19 cellular contexts compared by ENCODE assay signal in the genomic region with DNA sequence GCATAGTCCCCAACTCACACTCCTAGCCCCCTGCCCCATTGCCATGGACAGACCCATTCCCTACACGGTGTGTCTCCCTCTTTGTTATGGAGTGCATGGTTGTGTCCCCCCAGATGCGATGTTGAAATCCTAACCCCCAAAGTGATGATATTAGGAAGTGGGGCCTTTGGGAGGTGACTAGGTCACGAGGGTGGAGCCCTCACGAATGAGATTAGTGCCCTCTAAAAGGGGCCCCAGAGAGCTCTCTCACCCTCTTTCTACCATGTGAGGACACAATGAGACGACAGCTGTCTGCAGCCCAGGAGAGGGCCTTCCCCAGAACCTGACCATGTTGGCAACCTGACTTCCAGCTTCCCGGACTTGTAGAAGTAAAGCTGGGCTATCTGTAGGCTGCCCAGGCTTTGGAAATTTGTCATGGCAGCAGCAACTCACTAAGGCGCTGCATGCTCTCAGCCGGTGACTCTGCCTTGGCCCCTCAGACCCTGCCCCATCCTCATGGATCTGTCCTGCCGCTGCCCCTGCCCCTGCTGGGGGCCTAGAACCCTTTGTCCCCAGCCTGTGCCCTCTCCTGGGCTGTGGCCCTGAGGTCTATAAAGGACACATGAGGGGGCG.
DNase-seq lines count a peak whose midpoint lies in the region; ATAC-seq and TF ChIP-seq lines count a peak whose summit lies in the region.
"Had no signal": no experiment of that assay in that cellular context is flagged by ENCODE, and none has a peak within 500 bp of the region (broad histone marks: within the 10 kb centered on the region; RNA-seq: fewer than 3 reads in every experiment).

No MANE protein-coding gene starts in this region.

- H3K4me1 Mint-ChIP-seq in natural killer cell treated with Interleukin-12 subunit alpha and Interleukin-12 subunit beta and Interleukin-15 and Interleukin-18, amount 100 ng/mL, for 72 hours (ENCODE audit: low read depth in 2 of 2): no peaks in the 10 kb centered on the region
- no peaks in the 10 kb centered on the region for H3K4me1 Mint-ChIP-seq in natural killer cell
- H3K4me1 Mint-ChIP-seq in stimulated activated effector memory CD8-positive, alpha-beta T cell treated with anti-CD3 and anti-CD28 coated beads, Interleukin-12 subunit alpha, Interleukin-12 subunit beta, amount 100 ng/mL, for 72 hours: no peaks in the 10 kb centered on the region
- peaks cover 20% of the 10 kb centered on the region for H3K4me1 Mint-ChIP-seq in stimulated activated naive CD8-positive, alpha-beta T cell treated with anti-CD3 and anti-CD28 coated beads, Interleukin-15, amount 100 ng/mL, for 72 hours
- H3K4me1 Mint-ChIP-seq: CD14-positive monocyte had no signal

- peak overlapping the region; percentile 18 for H2BK15ac ChIP-seq in neuronal stem cell (ENCODE audit: low read length)

- H2AFZ ChIP-seq in hepatocyte: no peak overlapping the region
- H2AFZ ChIP-seq in neuronal stem cell (ENCODE audit: low read length): no peak overlapping the region

- no peak overlapping the region for H3K4me3 Mint-ChIP-seq in natural killer cell treated with Interleukin-12 subunit alpha and Interleukin-12 subunit beta and Interleukin-15 and Interleukin-18, amount 100 ng/mL, for 72 hours
- no peak overlapping the region for H3K4me3 Mint-ChIP-seq in natural killer cell
- no peak overlapping the region for H3K4me3 Mint-ChIP-seq in stimulated activated effector memory CD8-positive, alpha-beta T cell treated with anti-CD3 and anti-CD28 coated beads, Interleukin-12 subunit alpha, Interleukin-12 subunit beta, amount 100 ng/mL, for 72 hours
- no peak overlapping the region for H3K4me3 Mint-ChIP-seq in stimulated activated naive CD8-positive, alpha-beta T cell treated with anti-CD3 and anti-CD28 coated beads, Interleukin-15, amount 100 ng/mL, for 72 hours
- H3K4me3 Mint-ChIP-seq: CD14-positive monocyte had no signal

- H3K79me2 ChIP-seq in hepatocyte: no peaks in the 10 kb centered on the region

- no peak overlapping the region for H4K91ac ChIP-seq in neuronal stem cell (ENCODE audit: low read depth, low read length, poor library complexity)

- no peak for ATAC-seq in natural killer cell treated with Interleukin-12 subunit alpha and Interleukin-12 subunit beta and Interleukin-15 and Interleukin-18, amount 100 ng/mL, for 72 hours
- no peak for ATAC-seq in natural killer cell
- ATAC-seq in stimulated activated effector memory CD8-positive, alpha-beta T cell treated with anti-CD3 and anti-CD28 coated beads, Interleukin-12 subunit alpha, Interleukin-12 subunit beta, amount 100 ng/mL, for 72 hours: no peak
- no peak for ATAC-seq in stimulated activated naive CD8-positive, alpha-beta T cell treated with anti-CD3 and anti-CD28 coated beads, Interleukin-15, amount 100 ng/mL, for 72 hours
- no peak for ATAC-seq in HG02678 (IDR thresholded peaks at IDR 0.05; ENCODE audit: unreplicated experiment)
- ATAC-seq in GM21526 (IDR thresholded peaks at IDR 0.05; ENCODE audit: low FRiP score, unreplicated experiment): no peak
- ATAC-seq: PC-3 had no signal

- H3K27ac ChIP-seq in hepatocyte: peak overlapping the region; percentile 82
- H3K27ac ChIP-seq in neuronal stem cell (replicated peaks; ENCODE audit: low read length): no peak overlapping the region
- H3K27ac ChIP-seq: SJSA1 had no signal

- H2BK12ac ChIP-seq in neuronal stem cell (ENCODE audit: low read length): peak overlapping the region; percentile 73

- peaks cover 75% of the 10 kb centered on the region for H3K4me1 ChIP-seq in hepatocyte (ENCODE audit: insufficient read depth)
- peaks cover 28 to 54% of the 10 kb centered on the region in 2 donors for H3K4me1 ChIP-seq in neuronal stem cell (ENCODE audit: control insufficient read depth in 2 of 2, insufficient read depth in 1 of 2, low read depth in 1 of 2, low read length in 2 of 2)
- H3K4me1 ChIP-seq: SJSA1 had no signal

- H3K18ac ChIP-seq in neuronal stem cell (ENCODE audit: low read length): peak overlapping the region; percentile 64

- intact Hi-C loops in natural killer cell (cut with micrococcal nuclease): no loop called here

- H3K4ac ChIP-seq in neuronal stem cell (ENCODE audit: low read length): no peak overlapping the region

- H3K14ac ChIP-seq in neuronal stem cell (ENCODE audit: low read length): no peak overlapping the region

- no peaks in the 10 kb centered on the region for H3K9me2 ChIP-seq in hepatocyte (replicated peaks; ENCODE audit: insufficient read depth)

- H3K27me3 ChIP-seq in hepatocyte: no peaks in the 10 kb centered on the region
- H3K27me3 ChIP-seq in neuronal stem cell (ENCODE audit: control insufficient read depth in 3 of 3, insufficient read depth in 3 of 3, low read depth in 1 of 3, low read length in 3 of 3): no peaks in the 10 kb centered on the region
- H3K27me3 ChIP-seq: SJSA1 had no signal

- no peak overlapping the region for H2BK120ac ChIP-seq in neuronal stem cell (ENCODE audit: low read depth, low read length)

- TF ChIP-seq CTCF in natural killer cell (IDR thresholded peaks at IDR 0.05): no peak
- no peak for TF ChIP-seq CTCF in hepatocyte (IDR thresholded peaks at IDR 0.05; ENCODE audit: poor library complexity)

- no peak overlapping the region for H3K4me3 ChIP-seq in hepatocyte
- no peak overlapping the region for H3K4me3 ChIP-seq in neuronal stem cell (ENCODE audit: low read length in 2 of 2)
- H3K4me3 ChIP-seq: SJSA1 had no signal

- H2AK5ac ChIP-seq in neuronal stem cell (ENCODE audit: low read depth, low read length): peak overlapping the region; percentile 87

- no peak overlapping the region for H3K27ac Mint-ChIP-seq in natural killer cell treated with Interleukin-12 subunit alpha and Interleukin-12 subunit beta and Interleukin-15 and Interleukin-18, amount 100 ng/mL, for 72 hours
- no peak overlapping the region for H3K27ac Mint-ChIP-seq in natural killer cell
- no peak overlapping the region for H3K27ac Mint-ChIP-seq in stimulated activated effector memory CD8-positive, alpha-beta T cell treated with anti-CD3 and anti-CD28 coated beads, Interleukin-12 subunit alpha, Interleukin-12 subunit beta, amount 100 ng/mL, for 72 hours
- no peak overlapping the region for H3K27ac Mint-ChIP-seq in stimulated activated naive CD8-positive, alpha-beta T cell treated with anti-CD3 and anti-CD28 coated beads, Interleukin-15, amount 100 ng/mL, for 72 hours
- H3K27ac Mint-ChIP-seq: CD14-positive monocyte had no signal

- H3K9me3 Mint-ChIP-seq in natural killer cell treated with Interleukin-12 subunit alpha and Interleukin-12 subunit beta and Interleukin-15 and Interleukin-18, amount 100 ng/mL, for 72 hours: no peaks in the 10 kb centered on the region
- H3K9me3 Mint-ChIP-seq in natural killer cell: no peaks in the 10 kb centered on the region
- H3K9me3 Mint-ChIP-seq in stimulated activated effector memory CD8-positive, alpha-beta T cell treated with anti-CD3 and anti-CD28 coated beads, Interleukin-12 subunit alpha, Interleukin-12 subunit beta, amount 100 ng/mL, for 72 hours: no peaks in the 10 kb centered on the region
- H3K9me3 Mint-ChIP-seq in stimulated activated naive CD8-positive, alpha-beta T cell treated with anti-CD3 and anti-CD28 coated beads, Interleukin-15, amount 100 ng/mL, for 72 hours: no peaks in the 10 kb centered on the region

- no peak overlapping the region for H2BK5ac ChIP-seq in neuronal stem cell (ENCODE audit: low read length)

- H3K27me3 Mint-ChIP-seq in natural killer cell treated with Interleukin-12 subunit alpha and Interleukin-12 subunit beta and Interleukin-15 and Interleukin-18, amount 100 ng/mL, for 72 hours: peaks cover 3 to 8% of the 10 kb centered on the region in 2 donors
- H3K27me3 Mint-ChIP-seq in natural killer cell (ENCODE audit: low read depth in 2 of 2): peaks cover 0 to 11% of the 10 kb centered on the region in 2 donors
- H3K27me3 Mint-ChIP-seq in stimulated activated naive CD8-positive, alpha-beta T cell treated with anti-CD3 and anti-CD28 coated beads, Interleukin-15, amount 100 ng/mL, for 72 hours: peaks cover 10% of the 10 kb centered on the region

- 91% methylated on average over 10 of the region's 10 CpGs for WGBS in hepatocyte (ENCODE audit: low lambda C conversion rate, missing lambda C conversion rate)
- WGBS in neuronal stem cell (ENCODE audit: extremely low coverage in 2 of 2, insufficient read length in 2 of 2, insufficient replicate concordance in 1 of 2), 2 donors: no CpG with 5 or more reads among the region's 10 CpGs

- H3K79me1 ChIP-seq in neuronal stem cell (ENCODE audit: low read depth, low read length): no peaks in the 10 kb centered on the region

- no peak overlapping the region for H3K9ac ChIP-seq in neuronal stem cell (ENCODE audit: low read depth, low read length, poor library complexity)

- H3K9me3 ChIP-seq in hepatocyte (ENCODE audit: low read depth) (no peaks in the 10 kb centered on the region), neuronal stem cell (replicated peaks in 1 of 2; ENCODE audit: control insufficient read depth in 2 of 2, insufficient read depth in 1 of 2, low read depth in 1 of 2, low read length in 2 of 2) (no peaks in the 10 kb centered on the region)
- H3K9me3 ChIP-seq: SJSA1 had no signal

- H3K4me2 ChIP-seq in hepatocyte (no peak overlapping the region), neuronal stem cell (ENCODE audit: insufficient read depth, low read length, poor library complexity, severe bottlenecking) (no peak overlapping the region)

- H4K20me1 ChIP-seq in hepatocyte (ENCODE audit: insufficient read depth, poor library complexity, severe bottlenecking): no peaks in the 10 kb centered on the region

- no peak overlapping the region for H4K8ac ChIP-seq in neuronal stem cell (ENCODE audit: low read depth, low read length)

- H3K36me3 Mint-ChIP-seq in natural killer cell treated with Interleukin-12 subunit alpha and Interleukin-12 subunit beta and Interleukin-15 and Interleukin-18, amount 100 ng/mL, for 72 hours: no peaks in the 10 kb centered on the region
- no peaks in the 10 kb centered on the region for H3K36me3 Mint-ChIP-seq in natural killer cell
- H3K36me3 Mint-ChIP-seq in stimulated activated effector memory CD8-positive, alpha-beta T cell treated with anti-CD3 and anti-CD28 coated beads, Interleukin-12 subunit alpha, Interleukin-12 subunit beta, amount 100 ng/mL, for 72 hours: no peaks in the 10 kb centered on the region
- H3K36me3 Mint-ChIP-seq: CD14-positive monocyte had no signal

- DNase-seq in natural killer cell treated with Interleukin-12 subunit alpha and Interleukin-12 subunit beta and Interleukin-15 and Interleukin-18, amount 100 ng/mL, for 72 hours (ENCODE audit: low spot score): peak; percentile 47
- DNase-seq in natural killer cell: no peak
- DNase-seq in hepatocyte (ENCODE audit: low spot score): peak; percentile 2
- DNase-seq in neuronal stem cell (ENCODE audit: low spot score): no peak
- DNase-seq in stimulated activated effector memory CD8-positive, alpha-beta T cell treated with anti-CD3 and anti-CD28 coated beads, Interleukin-12 subunit alpha, Interleukin-12 subunit beta, amount 100 ng/mL, for 72 hours (ENCODE audit: low spot score in 2 of 2): no peak
- no peak for DNase-seq in stimulated activated naive CD8-positive, alpha-beta T cell treated with anti-CD3 and anti-CD28 coated beads, Interleukin-15, amount 100 ng/mL, for 72 hours
- DNase-seq: COR-L47, DMS153, KG1, NCI-H1048, NCI-H1436 treated with DMSO at 0.1 percent for 48 hours, NCI-H2081, NCI-H510A, NCI-H82, PC-3 had no signal

- H3K36me3 ChIP-seq in hepatocyte (replicated peaks; ENCODE audit: insufficient read depth, low read depth) (no peaks in the 10 kb centered on the region), neuronal stem cell (replicated peaks in 1 of 2; ENCODE audit: control insufficient read depth in 2 of 2, insufficient read depth in 2 of 2, low read length in 2 of 2) (no peaks in the 10 kb centered on the region)
- H3K36me3 ChIP-seq: SJSA1 had no signal

- no peak overlapping the region for H3K23ac ChIP-seq in neuronal stem cell (ENCODE audit: low read depth, low read length, poor library complexity)

Comparison
In these comparisons a context has a peak if more than half of its experiments do, and no peak if none do; other contexts are left out.
1. DNase-seq: peak in natural killer cell treated with Interleukin-12 subunit alpha and Interleukin-12 subunit beta and Interleukin-15 and Interleukin-18, amount 100 ng/mL, for 72 hours (single experiment) and hepatocyte (single experiment); none in natural killer cell (single experiment), neuronal stem cell (single experiment), stimulated activated effector memory CD8-positive, alpha-beta T cell treated with anti-CD3 and anti-CD28 coated beads, Interleukin-12 subunit alpha, Interleukin-12 subunit beta, amount 100 ng/mL, for 72 hours (0 of 2) and stimulated activated naive CD8-positive, alpha-beta T cell treated with anti-CD3 and anti-CD28 coated beads, Interleukin-15, amount 100 ng/mL, for 72 hours (0 of 2).